ENCODE assay signal across 12 cellular contexts in genomic region chr17:41976142-41976768, GRCh38. TPM values are rescaled to one million over a fixed set of nuclear protein-coding genes. Genes with fewer than 3 reads are reported as not detected.
DNase-seq lines count a peak whose midpoint lies in the region; ATAC-seq, FAIRE-seq and TF ChIP-seq lines count a peak whose summit lies in the region.
"Had no signal": no experiment of that assay in that cellular context is flagged by ENCODE, and none has a peak within 500 bp of the region (broad histone marks: within the 10 kb centered on the region; RNA-seq: fewer than 3 reads in every experiment).

No MANE protein-coding gene starts in this region.

- H3K9me3 Mint-ChIP-seq in CD8-positive, alpha-beta T cell, result no peaks in the 10 kb centered on the region

- no peaks in the 10 kb centered on the region for H3K27me3 ChIP-seq in CD8-positive, alpha-beta T cell (ENCODE audit: insufficient read depth, low read length)
- no peaks in the 10 kb centered on the region for H3K27me3 ChIP-seq in skeletal muscle tissue (ENCODE audit: control insufficient read depth in 3 of 3, insufficient read depth in 3 of 3, low read length in 3 of 3)

- H3K36me3 ChIP-seq in CD8-positive, alpha-beta T cell (ENCODE audit: insufficient read depth, low read length), result peaks cover 67% of the 10 kb centered on the region
- peaks cover 56 to 66% (median 64%) of the 10 kb centered on the region in 3 donors for H3K36me3 ChIP-seq in skeletal muscle tissue (ENCODE audit: control insufficient read depth in 3 of 3, insufficient read depth in 3 of 3, low read length in 3 of 3)

- peaks cover 4% of the 10 kb centered on the region for H3K4me1 Mint-ChIP-seq in CD8-positive, alpha-beta T cell (ENCODE audit: low read depth)

- H3K9me3 ChIP-seq in CD8-positive, alpha-beta T cell (ENCODE audit: low read length), result no peaks in the 10 kb centered on the region
- H3K9me3 ChIP-seq in skeletal muscle tissue (ENCODE audit: control insufficient read depth in 3 of 3, low read length in 3 of 3), result no peaks in the 10 kb centered on the region
- H3K9me3 ChIP-seq: HAP-1 had no signal

- FAIRE-seq in HTR-8/SVneo (lab: Jason Lieb, UNC), result no peak

- H3K27ac Mint-ChIP-seq in CD8-positive, alpha-beta T cell, result peak overlapping the region; percentile 47

- TF ChIP-seq CTCF in CD8-positive, alpha-beta T cell (IDR thresholded peaks at IDR 0.05), result no peak
- no peak for TF ChIP-seq CTCF in RWPE1 (conservative IDR thresholded peaks at IDR 0.05; ENCODE audit: low read depth)
- TF ChIP-seq CTCF in fibroblast of the aortic adventitia (IDR thresholded peaks at IDR 0.05; ENCODE audit: insufficient read depth, low read length), result no peak

- intact Hi-C loops in CD8-positive, alpha-beta T cell (cut with DNase I, micrococcal nuclease), result no loop called here

- POLR2A ChIA-PET in CD8-positive, alpha-beta T cell (lab: Charles Lee), result interaction anchor here (0.9 kb wide), 1 partner anchor 9 kb away, joined by 3 read pairs; the partner anchor contains the start of gene CNP
- POLR2A ChIA-PET in RWPE1 (lab: Yijun Ruan, JAX; ENCODE audit: low non-redundant PET), result interaction anchor here (0.8 kb wide), 1 partner anchor 9 kb away, joined by 3 read pairs; no protein-coding TSS in a partner anchor

- no peak overlapping the region for H3K4me3 Mint-ChIP-seq in CD8-positive, alpha-beta T cell

- CTCF ChIA-PET in CD8-positive, alpha-beta T cell (lab: Charles Lee), result interaction anchor here (0.9 to 2.5 kb wide), 4 partner anchors 11 to 125 kb away, joined by 3 to 6 read pairs (median 4); no protein-coding TSS in a partner anchor
- CTCF ChIA-PET in RWPE1 (lab: Yijun Ruan, JAX), result interaction anchor here (0.6 kb wide), 2 partner anchors 720 to 1349 kb away, joined by 6 read pairs; no protein-coding TSS in a partner anchor

- H3K36me3 Mint-ChIP-seq in CD8-positive, alpha-beta T cell, result peaks cover 78% of the 10 kb centered on the region

- DNase-seq in CD8-positive, alpha-beta T cell, result no peak
- no peak for DNase-seq in RWPE1 (ENCODE audit: low spot score)
- peak; percentile 69 for DNase-seq in fibroblast of the aortic adventitia (ENCODE audit: low read depth)
- no peak for DNase-seq in activated CD8-positive, alpha-beta memory T cell treated with anti-CD3 and anti-CD28 coated beads, Interleukin-2, amount 50 U/mL, for 4 hours
- DNase-seq in DMS 273 (lab: John Stamatoyannopoulos, UW; ENCODE audit: unreplicated experiment), result no peak
- no peak for DNase-seq in HTR-8/SVneo (ENCODE audit: insufficient read length, low spot score)
- DNase-seq: NCI-H1092; stimulated activated CD4-positive, alpha-beta T cell treated with anti-CD3 and anti-CD28 coated beads, Interleukin-12 subunit alpha, Interleukin-12 subunit beta, amount 100 ng/mL, for 4 hours had no signal

- H3K4me1 ChIP-seq in CD8-positive, alpha-beta T cell (ENCODE audit: insufficient read depth, low read length), result no peaks in the 10 kb centered on the region
- peaks cover 26 to 45% (median 42%) of the 10 kb centered on the region in 3 donors for H3K4me1 ChIP-seq in skeletal muscle tissue (ENCODE audit: control insufficient read depth in 3 of 3, insufficient read depth in 3 of 3, low read length in 3 of 3)
- H3K4me1 ChIP-seq: HAP-1 had no signal

- ATAC-seq in CD8-positive, alpha-beta T cell, result no peak
- ATAC-seq in HG03175 (IDR thresholded peaks at IDR 0.05; ENCODE audit: unreplicated experiment), result no peak

- H3K27ac ChIP-seq in CD8-positive, alpha-beta T cell (ENCODE audit: low read depth, low read length), result no peak overlapping the region
- H3K27ac ChIP-seq in RWPE1, result peak overlapping the region; percentile 56
- H3K27ac ChIP-seq in skeletal muscle tissue (ENCODE audit: low read depth, low read length), result no peak overlapping the region
- H3K27ac ChIP-seq: epithelial cell of prostate had no signal

- peak overlapping the region in 2 of 3 donors; percentile 25 to 63 for H3K9ac ChIP-seq in skeletal muscle tissue (ENCODE audit: low read depth in 1 of 3, low read length in 3 of 3)

- no peak overlapping the region for H3K4me3 ChIP-seq in CD8-positive, alpha-beta T cell (ENCODE audit: low read depth, low read length)
- H3K4me3 ChIP-seq in fibroblast of the aortic adventitia (ENCODE audit: low read depth, low read length), result peak overlapping the region; percentile 18
- H3K4me3 ChIP-seq in skeletal muscle tissue (ENCODE audit: low read length in 3 of 3), result no peak overlapping the region
- H3K4me3 ChIP-seq: HAP-1 had no signal

- no peaks in the 10 kb centered on the region for H3K27me3 Mint-ChIP-seq in CD8-positive, alpha-beta T cell (ENCODE audit: low read depth)

RNA-seq across cellular contexts. Expression of gene CNP, which starts 9.7 kb away (rescaled TPM):
- 10 to 100 TPM; 16.7 to 18.8 TPM for total RNA-seq in CD8-positive, alpha-beta T cell
- total RNA-seq in fibroblast of the aortic adventitia (ENCODE audit: low replicate concordance) (64.3 and 84.2 TPM in 2 replicates), skeletal muscle tissue (25.1 TPM)

RNA-seq across cellular contexts. Expression of gene DNAJC7, which starts 41.0 kb away (rescaled TPM):
- 100 to 1,000 TPM; 124 to 134 TPM for total RNA-seq in CD8-positive, alpha-beta T cell
- 58.0 and 131 TPM in 2 replicates for total RNA-seq in fibroblast of the aortic adventitia (ENCODE audit: low replicate concordance)
- 55.3 TPM for total RNA-seq in skeletal muscle tissue

RNA-seq across cellular contexts. Expression of gene NKIRAS2, which starts 43.6 kb away (rescaled TPM):
- 10 to 100 TPM; 13.2 to 14.8 TPM for total RNA-seq in CD8-positive, alpha-beta T cell
- total RNA-seq in fibroblast of the aortic adventitia (ENCODE audit: low replicate concordance) (17.1 and 27.1 TPM in 2 replicates), skeletal muscle tissue (22.4 TPM)

RNA-seq across cellular contexts. Expression of gene ODAD4, which starts 45.8 kb away (rescaled TPM):
- total RNA-seq in CD8-positive, alpha-beta T cell, result 1 to 10 TPM; 1.1 to 1.6 TPM
- total RNA-seq in fibroblast of the aortic adventitia (ENCODE audit: low replicate concordance) (0.16 and 1.2 TPM in 2 replicates), skeletal muscle tissue (1.0 TPM)

RNA-seq across cellular contexts. Expression of gene ACLY, which starts 57.5 kb away (rescaled TPM):
- total RNA-seq in CD8-positive, alpha-beta T cell, result 10 to 100 TPM; 24.9 to 25.0 TPM
- total RNA-seq in fibroblast of the aortic adventitia (ENCODE audit: low replicate concordance) (64.1 and 159 TPM in 2 replicates), skeletal muscle tissue (49.1 TPM)
